Comparison of ENCODE assay signal across 14 cellular contexts in genomic region chr14:79510659-79511058, GRCh38.
DNase-seq lines count a peak whose midpoint lies in the region; ATAC-seq, FAIRE-seq and TF ChIP-seq lines count a peak whose summit lies in the region.
"Had no signal": no experiment of that assay in that cellular context is flagged by ENCODE, and none has a peak within 500 bp of the region (broad histone marks: within the 10 kb centered on the region; RNA-seq: fewer than 3 reads in every experiment).

No MANE protein-coding gene starts in this region.

- peak overlapping the region in 1 of 2 experiments; percentile 48; a peak in 4 of 6 replicates for H3K27ac ChIP-seq in A549
- H3K27ac ChIP-seq: lower lobe of right lung, neural progenitor cell had no signal

- TF ChIP-seq RAD21 in A549 (conservative IDR thresholded peaks at IDR 0.05 in 1 of 2, IDR thresholded peaks at IDR 0.05 in 1 of 2): no peak

- H3K9me3 Mint-ChIP-seq in activated T-cell treated with anti-CD3 and anti-CD28 coated beads, Interleukin-2, amount 50 U/mL, for 4 hours: no peaks in the 10 kb centered on the region
- H3K9me3 Mint-ChIP-seq: neural progenitor cell had no signal

- no peak for TF ChIP-seq EP300 in A549 (IDR thresholded peaks at IDR 0.05)

- 6% methylated on average over 3 of the region's 3 CpGs for WGBS in A549 (ENCODE audit: missing lambda C conversion rate)

- no peak overlapping the region for H3K4me3 ChIP-seq in A549
- H3K4me3 ChIP-seq in bronchial epithelial cell (ENCODE audit: low read depth, low read length): no peak overlapping the region
- H3K4me3 ChIP-seq: lower lobe of right lung, neural progenitor cell had no signal

- FAIRE-seq in A549 (lab: Jason Lieb, UNC) (no peak), bronchial epithelial cell (lab: Jason Lieb, UNC) (no peak)
- FAIRE-seq: endometrium had no signal

- CTCF ChIA-PET in A549 (lab: Yijun Ruan, JAX): interaction anchor here (1.2 kb wide), 1 partner anchor 27 kb away, joined by 3 read pairs; no protein-coding TSS in a partner anchor

- H3K9me3 ChIP-seq in A549: no peaks in the 10 kb centered on the region
- H3K9me3 ChIP-seq: lower lobe of right lung had no signal

- no peaks in the 10 kb centered on the region for H3K4me1 Mint-ChIP-seq in activated T-cell treated with anti-CD3 and anti-CD28 coated beads, Interleukin-2, amount 50 U/mL, for 4 hours (ENCODE audit: low read depth)

- H3K27me3 ChIP-seq in bronchial epithelial cell (ENCODE audit: control insufficient read depth, insufficient read depth, low read length): no peaks in the 10 kb centered on the region
- H3K27me3 ChIP-seq: neural progenitor cell had no signal

- no peaks in the 10 kb centered on the region for H3K36me3 Mint-ChIP-seq in activated T-cell treated with anti-CD3 and anti-CD28 coated beads, Interleukin-2, amount 50 U/mL, for 4 hours (ENCODE audit: insufficient read depth)
- H3K36me3 Mint-ChIP-seq: neural progenitor cell had no signal

- H3K4me3 Mint-ChIP-seq in activated T-cell treated with anti-CD3 and anti-CD28 coated beads, Interleukin-2, amount 50 U/mL, for 4 hours: no peak overlapping the region
- H3K4me3 Mint-ChIP-seq: neural progenitor cell had no signal

- H3K4me1 ChIP-seq in A549: peaks cover 38% of the 10 kb centered on the region
- H3K4me1 ChIP-seq: lower lobe of right lung had no signal

- peak overlapping the region; percentile 38; the same call in 2 of the 3 replicates for H3K4me2 ChIP-seq in A549
- H3K4me2 ChIP-seq: neural progenitor cell had no signal

- no peak for TF ChIP-seq POLR2A in A549 (IDR thresholded peaks at IDR 0.05; ENCODE audit: low read length)

- ATAC-seq in A549: peak in 1 of 2 experiments; percentile 22; a peak in 2 of 6 replicates
- ATAC-seq in GM19351 (IDR thresholded peaks at IDR 0.05; ENCODE audit: unreplicated experiment): no peak
- ATAC-seq in HG02798 (IDR thresholded peaks at IDR 0.05; ENCODE audit: poor library complexity, unreplicated experiment): no peak
- no peak for ATAC-seq in activated T-cell treated with anti-CD3 and anti-CD28 coated beads, Interleukin-2, amount 50 U/mL, for 4 hours

- TF ChIP-seq CTCF in A549 (IDR thresholded peaks at IDR 0.05): no peak
- TF ChIP-seq CTCF in bronchial epithelial cell (IDR thresholded peaks at IDR 0.05; ENCODE audit: insufficient read depth, low read length, severe bottlenecking): no peak

- POLR2A ChIA-PET in A549 (lab: Yijun Ruan, JAX): no interaction called here

- H3K36me3 ChIP-seq in bronchial epithelial cell (ENCODE audit: control insufficient read depth, insufficient read depth, low read length): no peaks in the 10 kb centered on the region
- H3K36me3 ChIP-seq: lower lobe of right lung, neural progenitor cell had no signal

- DNase-seq in A549 (ENCODE audit: low read depth in 1 of 2, low spot score in 1 of 2) (peak in 1 of 2 experiments; percentile 4), HT1080 (ENCODE audit: low read depth) (peak; percentile 37), bronchial epithelial cell (ENCODE audit: low read depth) (peak; percentile 73), kidney tubule cell (ENCODE audit: low spot score) (peak; percentile 79)
- DNase-seq in stimulated activated naive CD4-positive, alpha-beta T cell treated with Interleukin-2 at 50 U/mL for 16 hours (lab: John Stamatoyannopoulos, UW): no peak
- no peak for DNase-seq in activated T-cell treated with anti-CD3 and anti-CD28 coated beads, Interleukin-2, amount 50 U/mL, for 4 hours
- DNase-seq: activated naive CD4-positive, alpha-beta T cell; DMS153; lower lobe of right lung; NCI-H2029 had no signal

- H3K27me3 Mint-ChIP-seq in activated T-cell treated with anti-CD3 and anti-CD28 coated beads, Interleukin-2, amount 50 U/mL, for 4 hours (ENCODE audit: low read depth): no peaks in the 10 kb centered on the region

TF ChIP-seq in A549, 52 proteins besides CTCF, POLR2A, EP300 and RAD21:
- TF ChIP-seq HOXA7 (CRISPR knock-in tag; IDR thresholded peaks at IDR 0.05) (no peak), REST (IDR thresholded peaks at IDR 0.05) (no peak), JUNB (IDR thresholded peaks at IDR 0.05) (no peak), NPAS2 (CRISPR knock-in tag; IDR thresholded peaks at IDR 0.05; ENCODE audit: borderline replicate concordance) (no peak), CBX8 (IDR thresholded peaks at IDR 0.05) (no peak), MAFK (IDR thresholded peaks at IDR 0.05; ENCODE audit: partially characterized antibody) (no peak), CBX2 (IDR thresholded peaks at IDR 0.05; ENCODE audit: borderline replicate concordance, low read depth) (no peak), HOXB5 (CRISPR knock-in tag; IDR thresholded peaks at IDR 0.05) (no peak), HDAC2 (IDR thresholded peaks at IDR 0.05) (no peak), RCOR1 (IDR thresholded peaks at IDR 0.05; ENCODE audit: low read depth, low read length) (no peak), HEYL (CRISPR knock-in tag; IDR thresholded peaks at IDR 0.05) (no peak), BCL3 (IDR thresholded peaks at IDR 0.05) (no peak)
TF ChIP-seq in A549: peak in this region for 0.

Comparison
In these comparisons a context has a peak if more than half of its experiments do, and no peak if none do; other contexts are left out.
1. DNase-seq: peak in HT1080 (single experiment), bronchial epithelial cell (single experiment) and kidney tubule cell (single experiment); none in stimulated activated naive CD4-positive, alpha-beta T cell treated with Interleukin-2 at 50 U/mL for 16 hours (single experiment) and activated T-cell treated with anti-CD3 and anti-CD28 coated beads, Interleukin-2, amount 50 U/mL, for 4 hours (single experiment).